14 cellular contexts compared by ENCODE assay signal in the genomic region with DNA sequence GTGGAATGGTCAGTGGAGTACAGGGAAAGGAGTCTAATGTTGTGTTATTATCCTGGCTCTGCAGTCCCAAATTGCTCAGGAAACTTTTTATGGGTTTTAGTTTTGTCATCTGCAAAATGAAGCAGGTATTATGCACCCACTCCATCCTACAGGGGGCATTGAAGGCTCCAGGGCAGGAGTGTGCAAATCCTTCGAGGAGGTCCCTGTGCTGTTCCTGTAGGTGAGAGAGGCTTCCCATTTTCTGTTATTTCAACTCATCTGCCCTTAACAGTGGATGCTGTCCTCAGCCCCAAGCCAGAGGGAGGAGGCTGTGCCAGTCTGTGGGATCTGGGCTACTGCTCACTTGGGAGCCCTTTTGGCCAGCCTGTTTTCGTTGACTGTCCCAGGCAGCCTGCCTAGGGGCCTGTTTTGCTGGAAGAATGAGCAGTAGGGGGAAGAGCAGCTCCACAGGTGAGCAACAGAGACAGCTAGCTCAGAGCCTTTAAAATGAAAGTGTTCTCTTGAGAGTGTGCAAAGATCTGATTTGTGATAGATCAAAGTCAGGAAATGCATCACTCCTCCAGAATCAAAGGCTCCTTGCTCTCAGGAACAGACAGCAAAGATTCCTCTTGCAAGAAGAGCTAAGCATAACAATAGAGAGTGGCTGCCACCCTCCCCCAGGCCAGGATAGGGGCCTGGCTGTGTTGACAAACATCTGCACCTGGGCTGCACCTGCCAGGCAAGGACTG.
DNase-seq lines count a peak whose midpoint lies in the region; ATAC-seq and TF ChIP-seq lines count a peak whose summit lies in the region.
"Had no signal": no experiment of that assay in that cellular context is flagged by ENCODE, and none has a peak within 500 bp of the region (broad histone marks: within the 10 kb centered on the region; RNA-seq: fewer than 3 reads in every experiment).

No MANE protein-coding gene starts in this region.

- H3K9me3 ChIP-seq in CD8-positive, alpha-beta T cell (ENCODE audit: low read length), result no peaks in the 10 kb centered on the region
- H3K9me3 ChIP-seq in iPS DF 6.9 (ENCODE audit: control insufficient read depth, insufficient read depth, low read length), result no peaks in the 10 kb centered on the region
- H3K9me3 ChIP-seq: suprapubic skin had no signal

- ATAC-seq in CD8-positive, alpha-beta T cell, result peak; percentile 90
- ATAC-seq in activated CD4-positive, CD25-positive, alpha-beta regulatory T cell treated with anti-CD3 and anti-CD28 coated beads, Interleukin-2, amount 50 U/mL, for 24 hours, result no peak

- H3K4me1 ChIP-seq in CD8-positive, alpha-beta T cell (ENCODE audit: insufficient read depth, low read length), result peaks cover 5% of the 10 kb centered on the region
- H3K4me1 ChIP-seq in iPS DF 6.9 (ENCODE audit: control insufficient read depth, insufficient read depth, low read length), result peaks cover 6% of the 10 kb centered on the region
- H3K4me1 ChIP-seq: suprapubic skin had no signal

- peak; percentile 1 to 51 (median 12) for DNase-seq in CD8-positive, alpha-beta T cell
- DNase-seq in NCI-H1092 (lab: John Stamatoyannopoulos, UW) (peak; percentile 65), NCI-H748 (lab: John Stamatoyannopoulos, UW; ENCODE audit: unreplicated experiment) (peak; percentile 97), iPS DF 6.9 (ENCODE audit: low read depth, low spot score) (peak; percentile 43), germinal center (ENCODE audit: low spot score) (no peak), SKM-1 treated with dmso at 0.1 percent for 144 hours (lab: John Stamatoyannopoulos, UW; ENCODE audit: unreplicated experiment) (no peak), MV-4-11 (lab: John Stamatoyannopoulos, UW) (no peak)
- DNase-seq: cortex of kidney; mesenchymal stem cell; Right ventricle myocardium superior; stimulated activated CD4-positive, alpha-beta T cell treated with anti-CD3 and anti-CD28 coated beads, Interleukin-4, amount 100 ng/mL, for 24 hours had no signal

- no peaks in the 10 kb centered on the region for H3K27me3 Mint-ChIP-seq in CD8-positive, alpha-beta T cell (ENCODE audit: low read depth)
- H3K27me3 Mint-ChIP-seq: B cell had no signal

- no CpG with 5 or more reads among the region's 2 CpGs for WGBS in iPS DF 6.9 (ENCODE audit: insufficient coverage, insufficient read length)

- H3K27me3 ChIP-seq in CD8-positive, alpha-beta T cell (ENCODE audit: insufficient read depth, low read length), result no peaks in the 10 kb centered on the region
- H3K27me3 ChIP-seq in iPS DF 6.9 (ENCODE audit: control insufficient read depth, insufficient read depth, low read length), result no peaks in the 10 kb centered on the region
- H3K27me3 ChIP-seq: suprapubic skin had no signal

- H3K36me3 Mint-ChIP-seq in CD8-positive, alpha-beta T cell, result no peaks in the 10 kb centered on the region

- CTCF ChIA-PET in CD8-positive, alpha-beta T cell (lab: Charles Lee), result interaction anchor here (1.6 kb wide), 1 partner anchor 453 kb away, joined by 12 read pairs; no protein-coding TSS in a partner anchor

- no peak for TF ChIP-seq CTCF in CD8-positive, alpha-beta T cell (IDR thresholded peaks at IDR 0.05)

- no peaks in the 10 kb centered on the region for H3K9me3 Mint-ChIP-seq in CD8-positive, alpha-beta T cell

- no peaks in the 10 kb centered on the region for H3K36me3 ChIP-seq in CD8-positive, alpha-beta T cell (ENCODE audit: insufficient read depth, low read length)
- H3K36me3 ChIP-seq in iPS DF 6.9 (ENCODE audit: control insufficient read depth, insufficient read depth, low read length), result no peaks in the 10 kb centered on the region
- H3K36me3 ChIP-seq: suprapubic skin had no signal

- intact Hi-C loops in CD8-positive, alpha-beta T cell (cut with DNase I, micrococcal nuclease), result loop anchor here (5.0 to 10.0 kb wide), 3 partner anchors 317 to 665 kb away; a partner anchor contains a TSS

- POLR2A ChIA-PET in CD8-positive, alpha-beta T cell (lab: Charles Lee), result no interaction called here

- H3K4me3 Mint-ChIP-seq in CD8-positive, alpha-beta T cell, result no peak overlapping the region
- H3K4me3 Mint-ChIP-seq: B cell had no signal

- peak overlapping the region; percentile 25 for H3K27ac Mint-ChIP-seq in CD8-positive, alpha-beta T cell
- H3K27ac Mint-ChIP-seq: B cell had no signal

- H3K27ac ChIP-seq in CD8-positive, alpha-beta T cell (ENCODE audit: low read depth, low read length), result no peak overlapping the region
- H3K27ac ChIP-seq in iPS DF 6.9 (ENCODE audit: low read length), result no peak overlapping the region
- H3K27ac ChIP-seq: suprapubic skin had no signal

- H3K4me3 ChIP-seq in CD8-positive, alpha-beta T cell (ENCODE audit: low read depth, low read length), result no peak overlapping the region
- no peak overlapping the region for H3K4me3 ChIP-seq in iPS DF 6.9 (ENCODE audit: low read length)
- H3K4me3 ChIP-seq: suprapubic skin had no signal

- H3K4me1 Mint-ChIP-seq in CD8-positive, alpha-beta T cell (ENCODE audit: low read depth), result peaks cover 7% of the 10 kb centered on the region
- H3K4me1 Mint-ChIP-seq: B cell had no signal

Comparison
In these comparisons a context has a peak if more than half of its experiments do, and no peak if none do; other contexts are left out.
1. DNase-seq: peak in CD8-positive, alpha-beta T cell (7 of 7), NCI-H1092 (single experiment), NCI-H748 (single experiment) and iPS DF 6.9 (single experiment); none in germinal center (single experiment), SKM-1 treated with dmso at 0.1 percent for 144 hours (single experiment) and MV-4-11 (single experiment).